7 cellular contexts compared by ENCODE assay signal in genomic region chr6:6696867-6697531, GRCh38.
DNase-seq lines count a peak whose midpoint lies in the region; FAIRE-seq and TF ChIP-seq lines count a peak whose summit lies in the region.

No MANE protein-coding gene starts in this region.

- H3K27ac ChIP-seq in SK-N-MC (peak overlapping the region; percentile 91), osteoblast (ENCODE audit: low read depth, low read length) (no peak overlapping the region)

- H4K20me1 ChIP-seq in osteoblast (ENCODE audit: insufficient read depth, low read length): no peaks in the 10 kb centered on the region

- no peak overlapping the region for H3K4me2 ChIP-seq in osteoblast (ENCODE audit: insufficient read depth, low read length)

- no peak overlapping the region for H2AFZ ChIP-seq in osteoblast (ENCODE audit: low read length)

- DNase-seq in GDM1 (lab: John Stamatoyannopoulos, UW) (peak; percentile 86), LNCaP clone FGC (ENCODE audit: low read depth) (peak; percentile 54), SK-N-MC (ENCODE audit: low read depth, low spot score) (peak; percentile 73), fibroblast of the aortic adventitia (ENCODE audit: low read depth) (peak; percentile 75), osteoblast (ENCODE audit: insufficient read length, low spot score, missing footprints) (peak; percentile 90), HuH-7.5 (ENCODE audit: low spot score) (no peak), RCC 7860 (ENCODE audit: low spot score) (no peak)

- peaks cover 14% of the 10 kb centered on the region for H3K4me1 ChIP-seq in osteoblast (ENCODE audit: insufficient read depth, low read length)

- H3K4me3 ChIP-seq in LNCaP clone FGC (ENCODE audit: low read depth, low read length) (no peak overlapping the region), SK-N-MC (no peak overlapping the region), fibroblast of the aortic adventitia (ENCODE audit: low read depth, low read length) (no peak overlapping the region), osteoblast (ENCODE audit: insufficient read depth, low read length) (no peak overlapping the region)

- FAIRE-seq in RCC 7860 (lab: Jason Lieb, UNC): no peak

- H3K9me3 ChIP-seq in SK-N-MC (ENCODE audit: low read depth, low read length) (no peaks in the 10 kb centered on the region), osteoblast (ENCODE audit: low read depth, low read length) (no peaks in the 10 kb centered on the region)

- peak; percentile 70 for TF ChIP-seq CTCF in LNCaP clone FGC (IDR thresholded peaks at IDR 0.05; ENCODE audit: control insufficient read depth, extremely low read depth, insufficient read depth)
- TF ChIP-seq CTCF in fibroblast of the aortic adventitia (IDR thresholded peaks at IDR 0.05; ENCODE audit: insufficient read depth, low read length): peak; percentile 84
- peak; percentile 90 for TF ChIP-seq CTCF in osteoblast (IDR thresholded peaks at IDR 0.05; ENCODE audit: extremely low read depth, low read depth, low read length)

- H3K27me3 ChIP-seq in osteoblast (ENCODE audit: insufficient read depth, low read length): peaks cover 11% of the 10 kb centered on the region

- no peaks in the 10 kb centered on the region for H3K79me2 ChIP-seq in osteoblast (ENCODE audit: insufficient read depth, low read length)

- H3K36me3 ChIP-seq in SK-N-MC (ENCODE audit: insufficient read depth, low read length) (no peaks in the 10 kb centered on the region), osteoblast (ENCODE audit: insufficient read depth, low read length) (no peaks in the 10 kb centered on the region)

- peak overlapping the region; percentile 69 for H3K9ac ChIP-seq in SK-N-MC (ENCODE audit: insufficient read length)

Comparison
In these comparisons a context has a peak if more than half of its experiments do, and no peak if none do; other contexts are left out.
1. DNase-seq: peak in GDM1 (single experiment), LNCaP clone FGC (single experiment), SK-N-MC (single experiment), fibroblast of the aortic adventitia (single experiment) and osteoblast (single experiment); none in HuH-7.5 (single experiment) and RCC 7860 (single experiment).
2. Peak in every context shown above with its lines, with median percentiles within 50 percentile points of each other: CTCF ChIP-seq.